Comparison of ENCODE assay signal across 1 cellular context in the genomic region with DNA sequence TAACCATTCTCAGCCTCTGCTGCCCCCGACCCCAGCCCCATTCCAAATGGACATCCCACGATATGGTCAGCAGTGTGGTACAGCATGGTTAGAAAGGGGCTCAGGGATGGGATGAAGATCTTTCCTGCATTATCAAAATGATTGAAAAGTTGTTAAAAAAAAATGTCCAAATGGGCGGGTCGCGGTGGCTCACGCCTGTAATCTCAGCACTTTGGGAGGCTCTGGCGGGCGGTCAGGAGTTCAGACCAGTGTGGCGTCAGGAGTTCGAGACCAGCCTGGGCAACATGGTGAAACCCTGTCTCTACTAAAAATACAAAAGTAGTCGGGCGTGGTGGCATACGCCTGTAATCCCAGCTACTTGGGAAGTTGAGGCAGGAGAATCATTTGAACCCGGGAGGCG.
TF ChIP-seq lines count a peak whose summit lies in the region.

No MANE protein-coding gene starts in this region.

TF ChIP-seq in A549, 52 proteins besides CTCF, POLR2A, EP300 and RAD21 (continued from another document):
- TF ChIP-seq RCOR1 (IDR thresholded peaks at IDR 0.05; ENCODE audit: low read depth, low read length) = no peak
TF ChIP-seq in A549: peak in this region for 0.
